22 cellular contexts compared by ENCODE assay signal in the genomic region with DNA sequence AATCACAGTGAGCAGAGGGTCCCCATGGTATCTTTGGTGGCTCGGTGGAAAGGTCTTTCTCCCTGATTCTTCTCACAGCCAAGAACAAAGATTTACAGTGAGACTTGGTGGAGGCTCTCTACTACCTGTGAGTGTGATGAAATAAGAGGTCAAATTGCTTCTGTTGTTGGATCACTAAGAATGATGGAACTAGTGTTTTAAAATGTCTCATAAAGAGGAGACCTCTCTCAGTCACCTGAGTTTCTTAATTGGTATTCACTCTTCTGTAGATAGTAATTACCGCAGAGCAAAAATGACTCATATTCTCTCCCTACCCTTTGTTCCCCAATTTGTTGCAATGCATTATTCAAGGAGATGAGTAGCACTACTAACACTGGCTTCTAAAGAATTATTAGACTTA.
A peak's percentile ranks its signal among the peaks of the same experiment; 100 is the strongest.
DNase-seq lines count a peak whose midpoint lies in the region; ATAC-seq and TF ChIP-seq lines count a peak whose summit lies in the region.
"Had no signal": no experiment of that assay in that cellular context is flagged by ENCODE, and none has a peak within 500 bp of the region (broad histone marks: within the 10 kb centered on the region; RNA-seq: fewer than 3 reads in every experiment).

No MANE protein-coding gene starts in this region.

- H3K9ac ChIP-seq in stomach smooth muscle (ENCODE audit: low read length in 2 of 2) = peak overlapping the region in 1 of 2 donors; percentile 47

- peak overlapping the region; percentile 54 for H3K4me3 Mint-ChIP-seq in MCF 10A (ENCODE audit: unreplicated experiment)
- H3K4me3 Mint-ChIP-seq: activated CD4-positive, alpha-beta memory T cell treated with anti-CD3 and anti-CD28 coated beads for 36 hours; CD8-positive, alpha-beta T cell; GM23338; naive thymus-derived CD4-positive, alpha-beta T cell; stimulated activated naive CD8-positive, alpha-beta T cell treated with anti-CD3 and anti-CD28 coated beads, Interleukin-15, amount 100 ng/mL, for 72 hours had no signal

- POLR2A ChIA-PET in MCF 10A (lab: Yijun Ruan, JAX) = interaction anchor here (0.6 to 0.8 kb wide), 2 partner anchors 166 to 271 kb away, joined by 3 read pairs; no protein-coding TSS in a partner anchor

- H3K4me1 ChIP-seq in breast epithelium (no peaks in the 10 kb centered on the region), gastroesophageal sphincter (peaks cover 0 to 32% (median 6%) of the 10 kb centered on the region in 3 donors), stomach smooth muscle (ENCODE audit: control insufficient read depth, insufficient read depth, low read length) (peaks cover 20% of the 10 kb centered on the region)

- H3K27ac ChIP-seq in breast epithelium = no peak overlapping the region
- peak overlapping the region; percentile 68 to 83 (median 79) for H3K27ac ChIP-seq in gastroesophageal sphincter
- peak overlapping the region; percentile 62 for H3K27ac ChIP-seq in stomach smooth muscle (ENCODE audit: low read length)
- H3K27ac ChIP-seq: A549 had no signal

- no peaks in the 10 kb centered on the region for H3K36me3 ChIP-seq in breast epithelium
- H3K36me3 ChIP-seq in gastroesophageal sphincter = no peaks in the 10 kb centered on the region
- no peaks in the 10 kb centered on the region for H3K36me3 ChIP-seq in stomach smooth muscle (ENCODE audit: control insufficient read depth in 2 of 2, insufficient read depth in 2 of 2, low read length in 2 of 2)

- CTCF ChIA-PET in MCF 10A (lab: Yijun Ruan, JAX) = interaction anchor here (0.7 to 6.2 kb wide), 5 partner anchors 27 to 997 kb away, joined by 3 to 115 read pairs (median 4); a partner anchor contains a TSS

- whole genome bisulfite sequencing in gastroesophageal sphincter (ENCODE audit: low coverage in 1 of 2), 2 donors = 34 to 67% methylated on average over 2 of the region's 2 CpGs

- intact Hi-C loops in MCF 10A (cut with micrococcal nuclease) = no loop called here
- intact Hi-C loops in breast epithelium (cut with DNase I; ENCODE audit: low total_unique reads) = no loop called here

- H3K4me3 ChIP-seq in breast epithelium (no peak overlapping the region), gastroesophageal sphincter (no peak overlapping the region), stomach smooth muscle (ENCODE audit: low read length in 2 of 2) (peak overlapping the region in 1 of 2 donors; percentile 58)
- H3K4me3 ChIP-seq: A549, GM23338 had no signal

- no peaks in the 10 kb centered on the region for H3K9me3 ChIP-seq in breast epithelium
- no peaks in the 10 kb centered on the region for H3K9me3 ChIP-seq in gastroesophageal sphincter
- H3K9me3 ChIP-seq in stomach smooth muscle (ENCODE audit: control insufficient read depth in 2 of 2, low read length in 2 of 2) = no peaks in the 10 kb centered on the region
- H3K9me3 ChIP-seq: A549 had no signal

- no peak for TF ChIP-seq POLR2A in breast epithelium (IDR thresholded peaks at IDR 0.05)
- no peak for TF ChIP-seq POLR2A in gastroesophageal sphincter (IDR thresholded peaks at IDR 0.05)

- no peak for TF ChIP-seq EP300 in gastroesophageal sphincter (IDR thresholded peaks at IDR 0.05)

- no peaks in the 10 kb centered on the region for H3K36me3 Mint-ChIP-seq in MCF 10A (ENCODE audit: insufficient read depth, unreplicated experiment)
- H3K36me3 Mint-ChIP-seq: activated CD4-positive, alpha-beta memory T cell treated with anti-CD3 and anti-CD28 coated beads for 36 hours; CD8-positive, alpha-beta T cell; naive thymus-derived CD4-positive, alpha-beta T cell had no signal

- H3K27me3 ChIP-seq in breast epithelium (no peaks in the 10 kb centered on the region), gastroesophageal sphincter (no peaks in the 10 kb centered on the region), stomach smooth muscle (ENCODE audit: control insufficient read depth in 1 of 2, insufficient read depth in 2 of 2, low read length in 2 of 2) (no peaks in the 10 kb centered on the region)

- H3K9me3 Mint-ChIP-seq in MCF 10A (ENCODE audit: unreplicated experiment) = no peaks in the 10 kb centered on the region
- H3K9me3 Mint-ChIP-seq: activated CD4-positive, alpha-beta memory T cell treated with anti-CD3 and anti-CD28 coated beads for 36 hours; CD8-positive, alpha-beta T cell; GM23338; naive thymus-derived CD4-positive, alpha-beta T cell; stimulated activated naive CD8-positive, alpha-beta T cell treated with anti-CD3 and anti-CD28 coated beads, Interleukin-15, amount 100 ng/mL, for 72 hours had no signal

- peaks cover 21% of the 10 kb centered on the region for H3K4me1 Mint-ChIP-seq in MCF 10A (ENCODE audit: insufficient read depth, unreplicated experiment)
- H3K4me1 Mint-ChIP-seq: stimulated activated naive CD8-positive, alpha-beta T cell treated with anti-CD3 and anti-CD28 coated beads, Interleukin-15, amount 100 ng/mL, for 72 hours had no signal

- peak; percentile 71 for DNase-seq in MCF 10A (ENCODE audit: unreplicated experiment)
- DNase-seq in breast epithelium (ENCODE audit: low spot score in 2 of 2) = no peak
- peak; percentile 39 for DNase-seq in SW480 (ENCODE audit: low spot score)
- no peak for DNase-seq in AG20443 (ENCODE audit: low spot score)
- DNase-seq: activated CD4-positive, alpha-beta memory T cell treated with anti-CD3 and anti-CD28 coated beads for 36 hours; activated T-cell treated with anti-CD3 and anti-CD28 coated beads, Interleukin-2, amount 50 U/mL, for 48 hours; CD8-positive, alpha-beta T cell; central memory CD4-positive, alpha-beta T cell; effector CD8-positive, alpha-beta T cell; MM.1S; naive thymus-derived CD4-positive, alpha-beta T cell; NCI-H1930; NCI-H510A; stimulated activated CD4-positive, alpha-beta T cell treated with anti-CD3 and anti-CD28 coated beads, Interleukin-15, amount 100 ng/mL, for 24 hours; stimulated activated naive CD8-positive, alpha-beta T cell treated with anti-CD3 and anti-CD28 coated beads, Interleukin-15, amount 100 ng/mL, for 72 hours had no signal

- TF ChIP-seq CTCF in MCF 10A (IDR thresholded peaks at IDR 0.05; ENCODE audit: unreplicated experiment) = no peak
- no peak for TF ChIP-seq CTCF in breast epithelium (IDR thresholded peaks at IDR 0.05)
- no peak for TF ChIP-seq CTCF in gastroesophageal sphincter (IDR thresholded peaks at IDR 0.05)

- TSS peak; percentile 88 for BruUV-seq in MCF 10A (replicated peaks; lab: Mats Ljungman, UMichigan)

- no peak for ATAC-seq in gastroesophageal sphincter
- ATAC-seq in HG02571 (IDR thresholded peaks at IDR 0.05; ENCODE audit: unreplicated experiment) = no peak
- no peak for ATAC-seq in HG03280 (IDR thresholded peaks at IDR 0.05; ENCODE audit: unreplicated experiment)
- ATAC-seq: A549; CD8-positive, alpha-beta T cell; GM23338; left lobe of liver; naive thymus-derived CD4-positive, alpha-beta T cell; stimulated activated naive CD8-positive, alpha-beta T cell treated with anti-CD3 and anti-CD28 coated beads, Interleukin-15, amount 100 ng/mL, for 72 hours had no signal

- peak overlapping the region; percentile 59 for H3K27ac Mint-ChIP-seq in MCF 10A (ENCODE audit: low read depth, unreplicated experiment)
- H3K27ac Mint-ChIP-seq: activated CD4-positive, alpha-beta memory T cell treated with anti-CD3 and anti-CD28 coated beads for 36 hours; CD8-positive, alpha-beta T cell; GM23338; naive thymus-derived CD4-positive, alpha-beta T cell; stimulated activated naive CD8-positive, alpha-beta T cell treated with anti-CD3 and anti-CD28 coated beads, Interleukin-15, amount 100 ng/mL, for 72 hours had no signal

- no peaks in the 10 kb centered on the region for H3K27me3 Mint-ChIP-seq in MCF 10A (ENCODE audit: insufficient read depth, unreplicated experiment)

Comparison
In these comparisons a context has a peak if more than half of its experiments do, and no peak if none do; other contexts are left out.
1. DNase-seq: peak in MCF 10A (single experiment) and SW480 (single experiment); none in breast epithelium (0 of 2) and AG20443 (single experiment).
2. H3K27ac ChIP-seq: peak in gastroesophageal sphincter (4 of 4) and stomach smooth muscle (single experiment); none in breast epithelium (0 of 2).